Comparison of ENCODE assay signal across 1 cellular context in genomic region chr2:160199683-160200389, GRCh38.
TF ChIP-seq lines count a peak whose summit lies in the region.

TSS of gene ITGB6 (minus strand) at chr2:160200272. CDS start at chr2:160200063, 209 bp downstream.

TF ChIP-seq in GM12891, 5 proteins besides CTCF, POLR2A, EP300 and RAD21:
- TF ChIP-seq TAF1 (IDR thresholded peaks at IDR 0.05; ENCODE audit: low read depth, low read length) (no peak), PAX5 (IDR thresholded peaks at IDR 0.05; ENCODE audit: insufficient read depth, low read length, severe bottlenecking) (no peak), SPI1 (IDR thresholded peaks at IDR 0.05; ENCODE audit: low read depth, low read length) (no peak), POU2F2 (IDR thresholded peaks at IDR 0.05; ENCODE audit: low read depth, low read length) (no peak), POLR2AphosphoS5 (IDR thresholded peaks at IDR 0.05; ENCODE audit: low read depth, low read length) (no peak)
